ENCODE assay signal across 8 cellular contexts in genomic region chr17:78342438-78343098, GRCh38. TPM values are rescaled to one million over a fixed set of nuclear protein-coding genes. Genes with fewer than 3 reads are reported as not detected.
DNase-seq lines count a peak whose midpoint lies in the region; ATAC-seq and TF ChIP-seq lines count a peak whose summit lies in the region.

No MANE protein-coding gene starts in this region.

- no peak overlapping the region for H3K9ac ChIP-seq in parathyroid adenoma

- TF ChIP-seq CTCF in HL-60 (IDR thresholded peaks at IDR 0.05; ENCODE audit: insufficient read depth, low read length): no peak
- TF ChIP-seq CTCF in WTC11 (IDR thresholded peaks at IDR 0.05): no peak
- no peak for TF ChIP-seq CTCF in foreskin keratinocyte (conservative IDR thresholded peaks at IDR 0.05)
- no peak for TF ChIP-seq CTCF in parathyroid adenoma (IDR thresholded peaks at IDR 0.05)
- TF ChIP-seq CTCF in GM10248 (IDR thresholded peaks at IDR 0.05; ENCODE audit: control extremely low read depth, extremely low read depth, low read depth, missing control alignments): no peak

- DNase-seq in HL-60 (ENCODE audit: low read depth in 1 of 2, low spot score in 1 of 2) (peak in 1 of 2 experiments; percentile 67), WTC11 (ENCODE audit: low spot score) (no peak), foreskin keratinocyte (peak; percentile 85 to 94), GM10248 (ENCODE audit: extremely low spot score) (no peak), GF-D8 (lab: John Stamatoyannopoulos, UW) (no peak)
- no peak for DNase-seq in effector CD8-positive, alpha-beta T cell (lab: John Stamatoyannopoulos, UW)
- no peak for DNase-seq in activated CD8-positive, alpha-beta memory T cell treated with anti-CD3 and anti-CD28 coated beads, Interleukin-2, amount 50 U/mL, for 4 hours

- peaks cover 22% of the 10 kb centered on the region for H3K4me1 Mint-ChIP-seq in WTC11

- H3K4me3 Mint-ChIP-seq in WTC11: peak overlapping the region; percentile 43

- no peak overlapping the region for H3K27ac Mint-ChIP-seq in WTC11

- peaks cover 10% of the 10 kb centered on the region for H3K27me3 ChIP-seq in HL-60 (ENCODE audit: insufficient read depth, poor library complexity, severe bottlenecking)
- no peaks in the 10 kb centered on the region for H3K27me3 ChIP-seq in foreskin keratinocyte
- H3K27me3 ChIP-seq in parathyroid adenoma (ENCODE audit: control insufficient read depth, insufficient read depth, low read length): no peaks in the 10 kb centered on the region

- ATAC-seq in WTC11 (peak; percentile 15), foreskin keratinocyte (peak; percentile 60)

- no peaks in the 10 kb centered on the region for H3K9me3 Mint-ChIP-seq in WTC11

- no peaks in the 10 kb centered on the region for H3K9me3 ChIP-seq in parathyroid adenoma (ENCODE audit: control insufficient read depth, low read length)

- peaks cover 35% of the 10 kb centered on the region for H3K4me1 ChIP-seq in foreskin keratinocyte
- no peaks in the 10 kb centered on the region for H3K4me1 ChIP-seq in parathyroid adenoma

- H3K27me3 Mint-ChIP-seq in WTC11 (ENCODE audit: low read depth): peaks cover 19% of the 10 kb centered on the region

- H3K79me2 ChIP-seq in parathyroid adenoma: no peaks in the 10 kb centered on the region

- H3K36me3 ChIP-seq in parathyroid adenoma (ENCODE audit: control insufficient read depth, insufficient read depth, low read length): no peaks in the 10 kb centered on the region

- no peaks in the 10 kb centered on the region for H3K36me3 Mint-ChIP-seq in WTC11

- POLR2A ChIA-PET in WTC11 (lab: Charles Lee) (interaction anchor here (0.6 to 1.3 kb wide), 2 partner anchors 19 to 29 kb away, joined by 3 read pairs; no protein-coding TSS in a partner anchor), GM10248 (lab: Yijun Ruan, JAX) (no interaction called here)

- CTCF ChIA-PET in WTC11 (lab: Charles Lee): interaction anchor here (0.6 to 5.4 kb wide), 5 partner anchors 18 to 150 kb away, joined by 3 to 39 read pairs (median 6); partner anchors contain the start of gene SOCS3
- CTCF ChIA-PET in GM10248 (lab: Yijun Ruan, JAX): interaction anchor here (1.1 to 9.7 kb wide), 2 partner anchors 18 to 33 kb away, joined by 3 to 64 read pairs; partner anchors contain the start of gene SOCS3

- peak overlapping the region; percentile 78 for H3K4me2 ChIP-seq in parathyroid adenoma (ENCODE audit: low read length)

- H3K27ac ChIP-seq in HL-60 (replicated peaks) (no peak overlapping the region; the same call in 1 of the 2 replicates), foreskin keratinocyte (peak overlapping the region; percentile 70), parathyroid adenoma (peak overlapping the region; percentile 82)

- peak overlapping the region; percentile 88 for H2AFZ ChIP-seq in parathyroid adenoma

- H3K4me3 ChIP-seq in HL-60 (replicated peaks; ENCODE audit: insufficient read depth, low read length) (peak overlapping the region; percentile 35), parathyroid adenoma (ENCODE audit: low read depth, low read length) (peak overlapping the region; percentile 43)

TF ChIP-seq in WTC11, 78 proteins besides CTCF, POLR2A, EP300 and RAD21 (continues in another document):
- TF ChIP-seq GTF2I (CRISPR knock-in tag; conservative IDR thresholded peaks at IDR 0.05) (no peak), CREB1 (CRISPR knock-in tag; IDR thresholded peaks at IDR 0.05) (no peak), ATF6 (CRISPR knock-in tag; IDR thresholded peaks at IDR 0.05) (no peak), ATF2 (CRISPR knock-in tag; IDR thresholded peaks at IDR 0.05; ENCODE audit: borderline replicate concordance, low read depth) (no peak), E2F4 (CRISPR knock-in tag; IDR thresholded peaks at IDR 0.05; ENCODE audit: borderline replicate concordance, low read depth) (no peak), ZNF396 (CRISPR knock-in tag; IDR thresholded peaks at IDR 0.05; ENCODE audit: borderline replicate concordance) (no peak), NR3C1 (CRISPR knock-in tag; conservative IDR thresholded peaks at IDR 0.05; ENCODE audit: low read depth) (no peak), GABPB1 (CRISPR knock-in tag; IDR thresholded peaks at IDR 0.05) (no peak)
- TF ChIP-seq, protein P1, sequence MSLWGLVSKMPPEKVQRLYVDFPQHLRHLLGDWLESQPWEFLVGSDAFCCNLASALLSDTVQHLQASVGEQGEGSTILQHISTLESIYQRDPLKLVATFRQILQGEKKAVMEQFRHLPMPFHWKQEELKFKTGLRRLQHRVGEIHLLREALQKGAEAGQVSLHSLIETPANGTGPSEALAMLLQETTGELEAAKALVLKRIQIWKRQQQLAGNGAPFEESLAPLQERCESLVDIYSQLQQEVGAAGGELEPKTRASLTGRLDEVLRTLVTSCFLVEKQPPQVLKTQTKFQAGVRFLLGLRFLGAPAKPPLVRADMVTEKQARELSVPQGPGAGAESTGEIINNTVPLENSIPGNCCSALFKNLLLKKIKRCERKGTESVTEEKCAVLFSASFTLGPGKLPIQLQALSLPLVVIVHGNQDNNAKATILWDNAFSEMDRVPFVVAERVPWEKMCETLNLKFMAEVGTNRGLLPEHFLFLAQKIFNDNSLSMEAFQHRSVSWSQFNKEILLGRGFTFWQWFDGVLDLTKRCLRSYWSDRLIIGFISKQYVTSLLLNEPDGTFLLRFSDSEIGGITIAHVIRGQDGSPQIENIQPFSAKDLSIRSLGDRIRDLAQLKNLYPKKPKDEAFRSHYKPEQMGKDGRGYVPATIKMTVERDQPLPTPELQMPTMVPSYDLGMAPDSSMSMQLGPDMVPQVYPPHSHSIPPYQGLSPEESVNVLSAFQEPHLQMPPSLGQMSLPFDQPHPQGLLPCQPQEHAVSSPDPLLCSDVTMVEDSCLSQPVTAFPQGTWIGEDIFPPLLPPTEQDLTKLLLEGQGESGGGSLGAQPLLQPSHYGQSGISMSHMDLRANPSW (CRISPR knock-in tag; conservative IDR thresholded peaks at IDR 0.05; ENCODE audit: low read depth): no peak

RNA-seq across cellular contexts. Expression of gene SOCS3, which starts 17.3 kb away (rescaled TPM):
- total RNA-seq in WTC11 (2021) (23.8 to 24.6 TPM (median 24.2 TPM) in 3 replicates), foreskin keratinocyte (3.7 and 3.9 TPM in 2 replicates)
- 1.7 and 2.4 TPM in 2 replicates for polyA plus RNA-seq in foreskin keratinocyte

RNA-seq across cellular contexts. Expression of gene PGS1, which starts 35.9 kb away (rescaled TPM):
- total RNA-seq in WTC11 (2021) (45.4 to 51.4 TPM (median 47.0 TPM) in 3 replicates), foreskin keratinocyte (14.8 and 14.9 TPM in 2 replicates)
- polyA plus RNA-seq in foreskin keratinocyte: 12.3 and 14.3 TPM in 2 replicates

Comparison
In these comparisons a context has a peak if more than half of its experiments do, and no peak if none do; other contexts are left out.
1. DNase-seq: peak in foreskin keratinocyte (2 of 2); none in WTC11 (single experiment), GM10248 (single experiment), GF-D8 (single experiment), effector CD8-positive, alpha-beta T cell (single experiment) and activated CD8-positive, alpha-beta memory T cell treated with anti-CD3 and anti-CD28 coated beads, Interleukin-2, amount 50 U/mL, for 4 hours (single experiment).